ENCODE assay signal across 1 cellular context in genomic region chr19:52585101-52585500, GRCh38.
A peak's percentile ranks its signal among the peaks of the same experiment; 100 is the strongest.
TF ChIP-seq lines count a peak whose summit lies in the region.

No MANE protein-coding gene starts in this region.

TF ChIP-seq in HepG2, 621 proteins besides CTCF, POLR2A, EP300 and RAD21:
- TF ChIP-seq AGO2 (optimal IDR thresholded peaks at IDR 0.05; ENCODE audit: low read depth, low read length) (peak; percentile 47), MZF1 (CRISPR knock-in tag; IDR thresholded peaks at IDR 0.05; ENCODE audit: borderline replicate concordance) (no peak)
